In genomic region chr16:55842369-55843104, GRCh38 we compare ENCODE assay signal across 9 cellular contexts. TPM values are rescaled to one million over a fixed set of nuclear protein-coding genes. Genes with fewer than 3 reads are reported as not detected.
DNase-seq lines count a peak whose midpoint lies in the region; ATAC-seq and TF ChIP-seq lines count a peak whose summit lies in the region.
"Had no signal": no experiment of that assay in that cellular context is flagged by ENCODE, and none has a peak within 500 bp of the region (broad histone marks: within the 10 kb centered on the region; RNA-seq: fewer than 3 reads in every experiment).

No MANE protein-coding gene starts in this region.

- WGBS in heart right ventricle, 2 donors, result 36 to 40% methylated on average over 11 of the region's 11 CpGs

- no peaks in the 10 kb centered on the region for H3K36me3 Mint-ChIP-seq in CD4-positive, alpha-beta T cell (ENCODE audit: low read depth)
- H3K36me3 Mint-ChIP-seq in activated CD4-positive, alpha-beta T cell treated with anti-CD3 and anti-CD28 coated beads, Interleukin-2, amount 10 ng/mL, durations not matched to agents 7 days and 5 days (ENCODE audit: low read depth), result no peaks in the 10 kb centered on the region
- H3K36me3 Mint-ChIP-seq: T-cell had no signal

- no peaks in the 10 kb centered on the region for H3K4me1 Mint-ChIP-seq in CD4-positive, alpha-beta T cell (ENCODE audit: low read depth)
- H3K4me1 Mint-ChIP-seq in activated CD4-positive, alpha-beta T cell treated with anti-CD3 and anti-CD28 coated beads, Interleukin-2, amount 10 ng/mL, durations not matched to agents 7 days and 5 days, result peaks cover 4% of the 10 kb centered on the region

- DNase-seq in CD4-positive, alpha-beta T cell, result peak in 1 of 10 experiments; percentile 3
- DNase-seq in GM13976 (ENCODE audit: low spot score), result peak; percentile 68
- DNase-seq in NCI-H1105 treated with DMSO at 0.1 percent for 48 hours (lab: John Stamatoyannopoulos, UW), result peak; percentile 67
- peak; percentile 32 for DNase-seq in activated CD4-positive, alpha-beta T cell treated with anti-CD3 and anti-CD28 coated beads, Interleukin-2, amount 10 ng/mL, durations not matched to agents 7 days and 5 days
- peak in 1 of 2 donors; percentile 35 for DNase-seq in heart right ventricle
- no peak for DNase-seq in retinal pigment epithelial cell (ENCODE audit: low read depth)

- no peak overlapping the region for H3K27ac ChIP-seq in CD4-positive, alpha-beta T cell (ENCODE audit: low read depth, low read length)
- H3K27ac ChIP-seq in heart right ventricle, result no peak overlapping the region

- in situ Hi-C loops in GM13976 (cut with MboI; ENCODE audit: low sequenced_read_pairs, unreplicated experiment), result loop anchor here (10.0 kb wide), 1 partner anchor 138 kb away; no protein-coding TSS in a partner anchor

- H3K27me3 ChIP-seq in CD4-positive, alpha-beta T cell (ENCODE audit: control insufficient read depth, insufficient read depth, low read length), result peaks cover 10% of the 10 kb centered on the region
- peaks cover 0 to 44% (median 24%) of the 10 kb centered on the region in 7 donors for H3K27me3 ChIP-seq in heart right ventricle

- intact Hi-C loops in CD4-positive, alpha-beta T cell (cut with DNase I, micrococcal nuclease), result loop anchor here (1.0 to 5.0 kb wide), 3 partner anchors 130 to 475 kb away; no protein-coding TSS in a partner anchor
- intact Hi-C loops in heart right ventricle (cut with DNase I), result loop anchor here (1.0 to 10.0 kb wide), 6 partner anchors 130 to 380 kb away; no protein-coding TSS in a partner anchor

- ATAC-seq in CD4-positive, alpha-beta T cell (ENCODE audit: poor library complexity), result no peak
- ATAC-seq in heart right ventricle (peak in 4 of 8 donors; percentile 46 to 69 (median 53)), GM19324 (IDR thresholded peaks at IDR 0.05; ENCODE audit: low FRiP score, unreplicated experiment) (no peak), HG02763 (IDR thresholded peaks at IDR 0.05; ENCODE audit: unreplicated experiment) (no peak)

- H3K9me3 ChIP-seq in CD4-positive, alpha-beta T cell (ENCODE audit: control insufficient read depth, low read length), result no peaks in the 10 kb centered on the region
- no peaks in the 10 kb centered on the region for H3K9me3 ChIP-seq in heart right ventricle

- H3K4me3 Mint-ChIP-seq in CD4-positive, alpha-beta T cell, result no peak overlapping the region
- no peak overlapping the region for H3K4me3 Mint-ChIP-seq in activated CD4-positive, alpha-beta T cell treated with anti-CD3 and anti-CD28 coated beads, Interleukin-2, amount 10 ng/mL, durations not matched to agents 7 days and 5 days
- H3K4me3 Mint-ChIP-seq: T-cell had no signal

- H3K27ac Mint-ChIP-seq in CD4-positive, alpha-beta T cell, result no peak overlapping the region
- no peak overlapping the region for H3K27ac Mint-ChIP-seq in activated CD4-positive, alpha-beta T cell treated with anti-CD3 and anti-CD28 coated beads, Interleukin-2, amount 10 ng/mL, durations not matched to agents 7 days and 5 days
- H3K27ac Mint-ChIP-seq: T-cell had no signal

- peak; percentile 71 for TF ChIP-seq CTCF in CD4-positive, alpha-beta T cell (IDR thresholded peaks at IDR 0.05)
- TF ChIP-seq CTCF in GM13976 (IDR thresholded peaks at IDR 0.05; ENCODE audit: borderline replicate concordance, control extremely low read depth, extremely low read depth, insufficient read depth, missing control alignments), result peak; percentile 66
- TF ChIP-seq CTCF in heart right ventricle (IDR thresholded peaks at IDR 0.05), result peak; percentile 64 to 86 (median 79)
- peak; percentile 68 for TF ChIP-seq CTCF in retinal pigment epithelial cell (conservative IDR thresholded peaks at IDR 0.05; ENCODE audit: low read depth, low read length)

- H3K4me1 ChIP-seq in heart right ventricle, result no peaks in the 10 kb centered on the region

- no peaks in the 10 kb centered on the region for H3K36me3 ChIP-seq in heart right ventricle

- POLR2A ChIA-PET in CD4-positive, alpha-beta T cell (lab: Charles Lee), result no interaction called here
- POLR2A ChIA-PET in activated CD4-positive, alpha-beta T cell treated with anti-CD3 and anti-CD28 coated beads, Interleukin-2, amount 10 ng/mL, durations not matched to agents 7 days and 5 days (lab: Charles Lee), result no interaction called here

- H3K4me3 ChIP-seq in heart right ventricle (no peak overlapping the region), retinal pigment epithelial cell (ENCODE audit: low read length) (no peak overlapping the region)

- peaks cover 29% of the 10 kb centered on the region for H3K27me3 Mint-ChIP-seq in CD4-positive, alpha-beta T cell
- peaks cover 10% of the 10 kb centered on the region for H3K27me3 Mint-ChIP-seq in activated CD4-positive, alpha-beta T cell treated with anti-CD3 and anti-CD28 coated beads, Interleukin-2, amount 10 ng/mL, durations not matched to agents 7 days and 5 days

- H3K9me3 Mint-ChIP-seq in CD4-positive, alpha-beta T cell, result no peaks in the 10 kb centered on the region
- H3K9me3 Mint-ChIP-seq in activated CD4-positive, alpha-beta T cell treated with anti-CD3 and anti-CD28 coated beads, Interleukin-2, amount 10 ng/mL, durations not matched to agents 7 days and 5 days, result no peaks in the 10 kb centered on the region
- H3K9me3 Mint-ChIP-seq: T-cell had no signal

- CTCF ChIA-PET in CD4-positive, alpha-beta T cell (lab: Charles Lee), result no interaction called here
- CTCF ChIA-PET in activated CD4-positive, alpha-beta T cell treated with anti-CD3 and anti-CD28 coated beads, Interleukin-2, amount 10 ng/mL, durations not matched to agents 7 days and 5 days (lab: Charles Lee), result interaction anchor here (2.0 kb wide), 1 partner anchor 377 kb away, joined by 8 read pairs; no protein-coding TSS in a partner anchor

RNA-seq across cellular contexts. Expression of gene CES1, which starts 9.6 kb away (rescaled TPM):
- under 1 TPM; 0.22 to 0.81 TPM for total RNA-seq in CD4-positive, alpha-beta T cell
- total RNA-seq in activated CD4-positive, alpha-beta T cell treated with anti-CD3 and anti-CD28 coated beads, Interleukin-2, amount 10 ng/mL, durations not matched to agents 7 days and 5 days, result under 1 TPM; 0.46 to 0.89 TPM
- 10 to 100 TPM in 8 of 10 donors, 1 to 10 TPM in 2; 7.1 to 24.9 (median 21.7) TPM for total RNA-seq in heart right ventricle
- polyA plus RNA-seq in heart right ventricle, result 10 to 100 TPM in 1 of 2 donors, 1 to 10 TPM in 1; 5.8 to 49.8 TPM

RNA-seq across cellular contexts. Expression of gene CES5A, which starts 32.6 kb away (rescaled TPM):
- not detected for total RNA-seq in CD4-positive, alpha-beta T cell
- not detected for total RNA-seq in activated CD4-positive, alpha-beta T cell treated with anti-CD3 and anti-CD28 coated beads, Interleukin-2, amount 10 ng/mL, durations not matched to agents 7 days and 5 days
- total RNA-seq in heart right ventricle, result under 1 TPM in 1 of 10 donors, not detected in 9; 0.57 TPM
- under 1 TPM in 1 of 2 donors, not detected in 1; 0.06 TPM for polyA plus RNA-seq in heart right ventricle
- total RNA-seq: T-cell had no signal

Comparison
In these comparisons a context has a peak if more than half of its experiments do, and no peak if none do; other contexts are left out.
1. RNA of gene CES1, which starts 9.6 kb away (total RNA-seq): 7.1 to 24.9 TPM in heart right ventricle; 0.46 to 0.89 TPM in activated CD4-positive, alpha-beta T cell treated with anti-CD3 and anti-CD28 coated beads, Interleukin-2, amount 10 ng/mL, durations not matched to agents 7 days and 5 days and 0.22 to 0.81 TPM in CD4-positive, alpha-beta T cell; every median in the first group is over 4 times any median in the second.
2. Peak in every context shown above with its lines, with median percentiles within 50 percentile points of each other: CTCF ChIP-seq.